ENCODE assay signal across 12 cellular contexts in the genomic region with DNA sequence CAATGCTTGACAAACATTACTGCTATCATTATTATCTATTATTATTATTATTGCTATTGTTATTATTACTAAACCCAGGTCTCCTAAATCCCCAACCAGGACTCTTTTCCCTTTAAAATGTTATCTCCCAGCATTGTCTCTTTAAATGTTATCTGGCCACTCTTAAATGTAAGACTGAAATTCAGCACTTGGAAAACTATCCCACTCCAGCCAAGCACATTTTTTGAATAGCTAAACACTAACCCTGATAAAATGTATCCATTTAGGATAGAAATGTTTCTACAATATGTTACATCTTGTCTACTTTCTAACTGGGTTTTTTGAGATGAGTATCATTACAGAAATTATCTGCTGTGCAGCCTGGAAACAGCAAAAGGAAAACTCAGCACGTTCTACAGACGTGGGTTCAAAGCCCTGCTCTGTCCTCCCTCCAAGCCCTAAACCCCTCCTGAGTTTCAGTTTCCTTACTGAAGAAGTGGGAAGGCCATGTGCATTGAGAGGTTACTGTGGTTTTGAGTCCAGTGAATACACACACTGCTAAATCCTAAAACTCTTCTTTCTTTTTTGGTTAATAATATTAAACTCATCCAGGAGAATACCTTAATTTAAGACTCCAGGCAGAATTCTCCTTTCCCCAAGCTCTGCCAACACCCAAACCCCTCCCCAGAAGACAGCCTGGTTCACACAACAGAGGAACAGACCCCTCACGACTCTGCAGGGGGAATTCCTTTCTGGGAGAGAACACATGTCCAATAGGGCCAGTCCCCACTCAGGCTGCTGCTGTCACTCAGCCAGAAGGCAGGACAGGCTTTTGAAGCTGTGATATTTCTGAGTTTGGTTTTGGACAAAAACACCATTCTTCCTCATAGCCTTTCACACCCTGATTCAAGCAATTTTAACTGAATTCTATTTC. TPM values are rescaled to one million over a fixed set of nuclear protein-coding genes. Genes with fewer than 3 reads are reported as not detected.
A peak's percentile ranks its signal among the peaks of the same experiment; 100 is the strongest.
DNase-seq lines count a peak whose midpoint lies in the region; FAIRE-seq and TF ChIP-seq lines count a peak whose summit lies in the region.
"Had no signal": no experiment of that assay in that cellular context is flagged by ENCODE, and none has a peak within 500 bp of the region (broad histone marks: within the 10 kb centered on the region; RNA-seq: fewer than 3 reads in every experiment).

No MANE protein-coding gene starts in this region.

- H3K4me2 ChIP-seq in osteoblast (ENCODE audit: insufficient read depth, low read length): peak overlapping the region; percentile 57

- TF ChIP-seq POLR2A in GM12892 (IDR thresholded peaks at IDR 0.05; ENCODE audit: low read depth, low read length): no peak

- intact Hi-C loops in tibial artery (cut with DNase I; ENCODE audit: low total_unique reads): no loop called here

- peak overlapping the region; percentile 34 for H3K27ac ChIP-seq in osteoblast (ENCODE audit: low read depth, low read length)
- peak overlapping the region in 1 of 2 donors; percentile 8 for H3K27ac ChIP-seq in tibial artery

- peak overlapping the region; percentile 15 for H2AFZ ChIP-seq in osteoblast (ENCODE audit: low read length)

- TF ChIP-seq CTCF in osteoblast (IDR thresholded peaks at IDR 0.05; ENCODE audit: extremely low read depth, low read depth, low read length) (no peak), tibial artery (IDR thresholded peaks at IDR 0.05) (no peak)

- H4K20me1 ChIP-seq in osteoblast (ENCODE audit: insufficient read depth, low read length): no peaks in the 10 kb centered on the region

- H3K4me1 ChIP-seq in osteoblast (ENCODE audit: insufficient read depth, low read length) (peaks cover 7% of the 10 kb centered on the region), tibial artery (peaks cover 0 to 21% (median 7%) of the 10 kb centered on the region in 4 donors)

- H3K9me3 ChIP-seq in osteoblast (ENCODE audit: low read depth, low read length) (no peaks in the 10 kb centered on the region), tibial artery (no peaks in the 10 kb centered on the region)
- H3K9me3 ChIP-seq: adrenal gland had no signal

- no peaks in the 10 kb centered on the region for H3K36me3 ChIP-seq in osteoblast (ENCODE audit: insufficient read depth, low read length)
- no peaks in the 10 kb centered on the region for H3K36me3 ChIP-seq in tibial artery
- H3K36me3 ChIP-seq: adrenal gland had no signal

- no peaks in the 10 kb centered on the region for H3K79me2 ChIP-seq in osteoblast (ENCODE audit: insufficient read depth, low read length)

- H3K4me3 ChIP-seq in osteoblast (ENCODE audit: insufficient read depth, low read length) (peak overlapping the region; percentile 10), tibial artery (no peak overlapping the region)
- H3K4me3 ChIP-seq: adrenal gland had no signal

- FAIRE-seq in GM12892 (lab: Jason Lieb, UNC) (peak; percentile 66), urothelium cell line (lab: Jason Lieb, UNC) (no peak)
- FAIRE-seq: endothelial cell of umbilical vein had no signal

- no peak for DNase-seq in GM12892 (ENCODE audit: insufficient read length)
- DNase-seq in OCI-M1 (lab: John Stamatoyannopoulos, UW): peak; percentile 23
- DNase-seq in fibroblast of peridontal ligament (ENCODE audit: extremely low read depth): peak; percentile 35
- DNase-seq in osteoblast (ENCODE audit: insufficient read length, low spot score, missing footprints): peak; percentile 76
- DNase-seq in urothelium cell line (ENCODE audit: low spot score): no peak
- no peak for DNase-seq in tibial artery
- no peak for DNase-seq in NCI-H2029 (lab: John Stamatoyannopoulos, UW)
- DNase-seq: adrenal gland; naive thymus-derived CD8-positive, alpha-beta T cell; NCI-H1417 treated with DMSO at 0.1 percent for 48 hours; T-helper 2 cell had no signal

- H3K27me3 ChIP-seq in osteoblast (ENCODE audit: insufficient read depth, low read length): no peaks in the 10 kb centered on the region
- H3K27me3 ChIP-seq in tibial artery: no peaks in the 10 kb centered on the region
- H3K27me3 ChIP-seq: adrenal gland had no signal

RNA-seq across cellular contexts. Expression of gene HIVEP3, which starts 41.9 kb away (rescaled TPM):
- 5.1 TPM for polyA plus RNA-seq in GM12892 (2012; ENCODE audit: missing spikeins)
- 1.8 TPM in 2 replicates for total RNA-seq in osteoblast

Comparison
In these comparisons a context has a peak if more than half of its experiments do, and no peak if none do; other contexts are left out.
1. DNase-seq: peak in OCI-M1 (single experiment), fibroblast of peridontal ligament (single experiment) and osteoblast (single experiment); none in GM12892 (single experiment), urothelium cell line (single experiment), tibial artery (0 of 2) and NCI-H2029 (single experiment).